ENCODE assay signal across 1 cellular context in genomic region chr6:125153541-125154183, GRCh38.
A peak's percentile ranks its signal among the peaks of the same experiment; 100 is the strongest.
TF ChIP-seq lines count a peak whose summit lies in the region.

TPD52L1 (plus strand) TSS chr6:125153773; CDS start chr6:125153952, 179 bp downstream.

TF ChIP-seq in HepG2, 621 proteins besides CTCF, POLR2A, EP300 and RAD21 (continued from another document and continues in another):
- TF ChIP-seq ZBTB40 (IDR thresholded peaks at IDR 0.05) (no peak), ZBTB40 (CRISPR knock-in tag; IDR thresholded peaks at IDR 0.05) (peak; percentile 41; the same call in 1 of the 2 replicates), ZNF775 (CRISPR knock-in tag; IDR thresholded peaks at IDR 0.05; ENCODE audit: borderline replicate concordance) (no peak), E2F5 (CRISPR knock-in tag; conservative IDR thresholded peaks at IDR 0.05) (0 out of 2 replicates have a peak, but pooled peaks have one; percentile 29), ATF1 (CRISPR knock-in tag; IDR thresholded peaks at IDR 0.05) (no peak), HINFP (CRISPR knock-in tag; IDR thresholded peaks at IDR 0.05; ENCODE audit: low read depth) (peak; percentile 60; the same call in 1 of the 2 replicates), ZBTB21 (CRISPR knock-in tag; IDR thresholded peaks at IDR 0.05) (no peak), ELF1 (CRISPR knock-in tag; IDR thresholded peaks at IDR 0.05) (peak; percentile 9; the same call in 1 of the 2 replicates), ZNF318 (CRISPR knock-in tag; IDR thresholded peaks at IDR 0.05) (0 out of 2 replicates have a peak, but pooled peaks have one; percentile 50), DBP (CRISPR knock-in tag; IDR thresholded peaks at IDR 0.05; ENCODE audit: not compliant biosample characterization) (no peak), NR0B2 (CRISPR knock-in tag; IDR thresholded peaks at IDR 0.05) (0 out of 2 replicates have a peak, but pooled peaks have one; percentile 33), PHF8 (CRISPR knock-in tag; IDR thresholded peaks at IDR 0.05) (peak; percentile 51), ZNF501 (CRISPR knock-in tag; IDR thresholded peaks at IDR 0.05) (peak; percentile 17; the same call in 1 of the 2 replicates), SP5 (CRISPR knock-in tag; IDR thresholded peaks at IDR 0.05; ENCODE audit: borderline replicate concordance, low read depth) (no peak), NBN (conservative IDR thresholded peaks at IDR 0.05) (no peak), ZNF777 (CRISPR knock-in tag; IDR thresholded peaks at IDR 0.05) (peak; percentile 65), YEATS2 (CRISPR knock-in tag; IDR thresholded peaks at IDR 0.05; ENCODE audit: borderline replicate concordance) (peak; percentile 57; the same call in 1 of the 2 replicates), NFE2 (CRISPR knock-in tag; IDR thresholded peaks at IDR 0.05) (no peak), TBX2 (CRISPR knock-in tag; IDR thresholded peaks at IDR 0.05; ENCODE audit: borderline replicate concordance) (peak; percentile 71; the same call in 1 of the 2 replicates)
